ENCODE assay signal across 29 cellular contexts in genomic region chr16:22848451-22848850, GRCh38. TPM values are rescaled to one million over a fixed set of nuclear protein-coding genes. Genes with fewer than 3 reads are reported as not detected.
"Had no signal": no experiment of that assay in that cellular context is flagged by ENCODE, and none has a peak within 500 bp of the region (broad histone marks: within the 10 kb centered on the region; RNA-seq: fewer than 3 reads in every experiment).

No MANE protein-coding gene starts in this region.

- H3K4me3 ChIP-seq: heart right ventricle, right lobe of liver, transverse colon had no signal

- H3K27me3 ChIP-seq: brain microvascular endothelial cell, right lobe of liver had no signal

- H3K9me3 ChIP-seq: heart right ventricle, right lobe of liver, transverse colon had no signal

- H3K4me3 Mint-ChIP-seq: activated CD4-positive, alpha-beta memory T cell treated with anti-CD3 and anti-CD28 coated beads, Interleukin-2, amount 10 ng/mL, durations not matched to agents 7 days and 5 days; activated CD4-positive, alpha-beta T cell treated with anti-CD3 and anti-CD28 coated beads, Interleukin-2, amount 10 ng/mL, durations not matched to agents 7 days and 5 days; activated naive CD4-positive, alpha-beta T cell treated with anti-CD3 and anti-CD28 coated beads, Interleukin-2, amount 10 ng/mL, durations not matched to agents 7 days and 5 days; activated naive CD8-positive, alpha-beta T cell treated with anti-CD3 and anti-CD28 coated beads, Interleukin-2, amount 10 ng/mL, durations not matched to agents 7 days and 5 days; activated T-cell treated with anti-CD3 and anti-CD28 coated beads, Interleukin-2, amount 50 U/mL, for 24 hours; effector memory CD8-positive, alpha-beta T cell; natural killer cell; T-helper 17 cell had no signal

- ATAC-seq: effector memory CD8-positive, alpha-beta T cell; esophagus mucosa; heart right ventricle; left colon; natural killer cell; right lobe of liver; T-helper 17 cell had no signal

- H3K36me3 Mint-ChIP-seq: activated naive CD4-positive, alpha-beta T cell treated with anti-CD3 and anti-CD28 coated beads, Interleukin-2, amount 10 ng/mL, durations not matched to agents 7 days and 5 days; activated naive CD8-positive, alpha-beta T cell treated with anti-CD3 and anti-CD28 coated beads, Interleukin-2, amount 10 ng/mL, durations not matched to agents 7 days and 5 days; natural killer cell had no signal

- H3K27me3 Mint-ChIP-seq: activated CD4-positive, alpha-beta memory T cell treated with anti-CD3 and anti-CD28 coated beads, Interleukin-2, amount 10 ng/mL, durations not matched to agents 7 days and 5 days had no signal

- H3K4me1 ChIP-seq: right lobe of liver, transverse colon had no signal

- DNase-seq: activated CD4-positive, alpha-beta memory T cell treated with anti-CD3 and anti-CD28 coated beads, Interleukin-2, amount 10 ng/mL, durations not matched to agents 7 days and 5 days; activated CD4-positive, alpha-beta T cell treated with anti-CD3 and anti-CD28 coated beads for 1 hour; activated CD4-positive, alpha-beta T cell treated with anti-CD3 and anti-CD28 coated beads, Interleukin-2, amount 10 ng/mL, durations not matched to agents 7 days and 5 days; activated CD8-positive, alpha-beta memory T cell treated with anti-CD3 and anti-CD28 coated beads, Interleukin-2, amount 50 U/mL, for 48 hours; activated gamma-delta T cell; activated naive CD4-positive, alpha-beta T cell treated with anti-CD3 and anti-CD28 coated beads, Interleukin-2, amount 10 ng/mL, durations not matched to agents 7 days and 5 days; activated naive CD8-positive, alpha-beta T cell treated with anti-CD3 and anti-CD28 coated beads, Interleukin-2, amount 10 ng/mL, durations not matched to agents 7 days and 5 days; activated T-cell treated with anti-CD3 and anti-CD28 coated beads, Interleukin-2, amount 50 U/mL, for 24 hours; brain microvascular endothelial cell; cortex of kidney; effector memory CD8-positive, alpha-beta T cell; foreskin melanocyte; heart right ventricle; left colon; natural killer cell; posterior cingulate gyrus; right lobe of liver; stimulated activated CD4-positive, alpha-beta T cell treated with anti-CD3 and anti-CD28 coated beads, Interleukin-2, amount 100 ng/mL, for 48 hours; stimulated activated naive CD4-positive, alpha-beta T cell treated with Interleukin-2 at 50 U/mL for 16 hours; T-helper 17 cell; T1000; transverse colon; WERI-Rb-1 had no signal

- H3K36me3 ChIP-seq: brain microvascular endothelial cell, heart right ventricle, right lobe of liver, transverse colon, WERI-Rb-1 had no signal

- H3K27ac ChIP-seq: brain microvascular endothelial cell, heart right ventricle, right lobe of liver, transverse colon, WERI-Rb-1 had no signal

- H3K27ac Mint-ChIP-seq: activated CD4-positive, alpha-beta memory T cell treated with anti-CD3 and anti-CD28 coated beads, Interleukin-2, amount 10 ng/mL, durations not matched to agents 7 days and 5 days; activated CD4-positive, alpha-beta T cell treated with anti-CD3 and anti-CD28 coated beads, Interleukin-2, amount 10 ng/mL, durations not matched to agents 7 days and 5 days; activated naive CD4-positive, alpha-beta T cell treated with anti-CD3 and anti-CD28 coated beads, Interleukin-2, amount 10 ng/mL, durations not matched to agents 7 days and 5 days; activated naive CD8-positive, alpha-beta T cell treated with anti-CD3 and anti-CD28 coated beads, Interleukin-2, amount 10 ng/mL, durations not matched to agents 7 days and 5 days; activated T-cell treated with anti-CD3 and anti-CD28 coated beads, Interleukin-2, amount 50 U/mL, for 24 hours; effector memory CD8-positive, alpha-beta T cell; natural killer cell; T-helper 17 cell had no signal

- H3K4me1 Mint-ChIP-seq: activated naive CD4-positive, alpha-beta T cell treated with anti-CD3 and anti-CD28 coated beads, Interleukin-2, amount 10 ng/mL, durations not matched to agents 7 days and 5 days; natural killer cell; T-helper 17 cell had no signal

- H3K9me3 Mint-ChIP-seq: activated CD4-positive, alpha-beta memory T cell treated with anti-CD3 and anti-CD28 coated beads, Interleukin-2, amount 10 ng/mL, durations not matched to agents 7 days and 5 days; activated CD4-positive, alpha-beta T cell treated with anti-CD3 and anti-CD28 coated beads, Interleukin-2, amount 10 ng/mL, durations not matched to agents 7 days and 5 days; activated naive CD4-positive, alpha-beta T cell treated with anti-CD3 and anti-CD28 coated beads, Interleukin-2, amount 10 ng/mL, durations not matched to agents 7 days and 5 days; activated T-cell treated with anti-CD3 and anti-CD28 coated beads, Interleukin-2, amount 50 U/mL, for 24 hours; effector memory CD8-positive, alpha-beta T cell; natural killer cell had no signal

RNA-seq across cellular contexts. Expression of gene HS3ST2, which starts 34.5 kb away (rescaled TPM):
- total RNA-seq: activated CD4-positive, alpha-beta memory T cell treated with anti-CD3 and anti-CD28 coated beads, Interleukin-2, amount 10 ng/mL, durations not matched to agents 7 days and 5 days; activated CD4-positive, alpha-beta T cell treated with anti-CD3 and anti-CD28 coated beads, Interleukin-2, amount 10 ng/mL, durations not matched to agents 7 days and 5 days; chondrocyte; endothelial cell of umbilical vein; glomerular endothelial cell; mononuclear cell; natural killer cell; skeletal muscle tissue; T-helper 17 cell had no signal
- polyA plus RNA-seq: endothelial cell of umbilical vein had no signal
